In the genomic region with DNA sequence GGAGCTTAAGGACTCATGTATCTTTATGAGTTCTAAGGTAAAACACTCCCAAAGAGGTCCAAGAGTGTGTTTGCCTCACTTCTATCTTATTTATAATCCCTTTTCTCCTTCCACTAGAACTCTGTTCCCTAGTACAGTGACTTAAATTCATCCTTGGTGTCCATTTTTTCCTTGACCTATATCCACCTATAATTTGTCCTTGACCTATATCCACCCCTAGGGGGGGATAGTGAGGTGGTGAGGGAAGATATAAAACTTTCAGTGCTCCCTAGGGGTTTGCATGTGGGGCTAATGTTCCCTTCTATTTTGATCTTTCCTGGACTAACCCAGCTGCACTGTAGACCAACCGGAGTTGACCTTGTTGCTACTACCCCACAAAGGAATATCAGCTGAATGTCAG, we compare ENCODE assay signal across 9 cellular contexts.
DNase-seq lines count a peak whose midpoint lies in the region; ATAC-seq and TF ChIP-seq lines count a peak whose summit lies in the region.
"Had no signal": no experiment of that assay in that cellular context is flagged by ENCODE, and none has a peak within 500 bp of the region (broad histone marks: within the 10 kb centered on the region; RNA-seq: fewer than 3 reads in every experiment).

No MANE protein-coding gene starts in this region.

- no peak overlapping the region for H3K4ac ChIP-seq in neuronal stem cell (ENCODE audit: low read length)

- no peaks in the 10 kb centered on the region for H3K9me3 ChIP-seq in left ventricle myocardium inferior (replicated peaks)
- H3K9me3 ChIP-seq in neuronal stem cell (replicated peaks in 1 of 2; ENCODE audit: control insufficient read depth in 2 of 2, insufficient read depth in 1 of 2, low read depth in 1 of 2, low read length in 2 of 2) = no peaks in the 10 kb centered on the region

- H2AK5ac ChIP-seq in neuronal stem cell (ENCODE audit: low read depth, low read length) = no peak overlapping the region

- H3K4me3 ChIP-seq in left ventricle myocardium inferior (no peak overlapping the region), epithelial cell of proximal tubule (ENCODE audit: low read depth, low read length) (no peak overlapping the region), neuronal stem cell (ENCODE audit: low read length in 2 of 2) (no peak overlapping the region)

- H2BK5ac ChIP-seq in neuronal stem cell (ENCODE audit: low read length) = no peak overlapping the region

- no peak overlapping the region for H2BK12ac ChIP-seq in neuronal stem cell (ENCODE audit: low read length)

- H3K79me1 ChIP-seq in neuronal stem cell (ENCODE audit: low read depth, low read length) = no peaks in the 10 kb centered on the region

- no peak overlapping the region for H3K18ac ChIP-seq in neuronal stem cell (ENCODE audit: low read length)

- H2BK15ac ChIP-seq in neuronal stem cell (ENCODE audit: low read length) = no peak overlapping the region

- H3K4me1 ChIP-seq in left ventricle myocardium inferior = no peaks in the 10 kb centered on the region
- H3K4me1 ChIP-seq in neuronal stem cell (ENCODE audit: control insufficient read depth in 2 of 2, insufficient read depth in 1 of 2, low read depth in 1 of 2, low read length in 2 of 2) = no peaks in the 10 kb centered on the region

- TF ChIP-seq CTCF in left ventricle myocardium inferior (IDR thresholded peaks at IDR 0.05; ENCODE audit: borderline replicate concordance) (peak; percentile 23), epithelial cell of proximal tubule (conservative IDR thresholded peaks at IDR 0.05; ENCODE audit: low read depth, low read length) (peak; percentile 56)

- WGBS in neuronal stem cell (ENCODE audit: extremely low coverage in 2 of 2, insufficient read length in 2 of 2, insufficient replicate concordance in 1 of 2), 2 donors = no CpG with 5 or more reads among the region's 1 CpG

- no peak overlapping the region for H4K8ac ChIP-seq in neuronal stem cell (ENCODE audit: low read depth, low read length)

- no peak overlapping the region for H3K14ac ChIP-seq in neuronal stem cell (ENCODE audit: low read length)

- H4K91ac ChIP-seq in neuronal stem cell (ENCODE audit: low read depth, low read length, poor library complexity) = no peak overlapping the region

- H3K9ac ChIP-seq in neuronal stem cell (ENCODE audit: low read depth, low read length, poor library complexity) = no peak overlapping the region

- no peak overlapping the region for H3K23ac ChIP-seq in neuronal stem cell (ENCODE audit: low read depth, low read length, poor library complexity)

- intact Hi-C loops in left ventricle myocardium inferior (cut with micrococcal nuclease) = no loop called here
- intact Hi-C loops in left ventricle myocardium superior (cut with micrococcal nuclease) = no loop called here

- H2AFZ ChIP-seq in neuronal stem cell (ENCODE audit: low read length) = no peak overlapping the region

- DNase-seq in left ventricle myocardium inferior = no peak
- DNase-seq in left ventricle myocardium superior = no peak
- DNase-seq in MV-4-11 (lab: John Stamatoyannopoulos, UW) = peak; percentile 42
- no peak for DNase-seq in epithelial cell of proximal tubule (ENCODE audit: low read depth)
- no peak for DNase-seq in central memory CD4-positive, alpha-beta T cell
- no peak for DNase-seq in HT-29 (ENCODE audit: low spot score)
- no peak for DNase-seq in amygdala (lab: John Stamatoyannopoulos, UW)
- DNase-seq in neuronal stem cell (ENCODE audit: low spot score) = no peak
- DNase-seq: activated CD4-positive, alpha-beta memory T cell treated with anti-CD3 and anti-CD28 coated beads, Interleukin-2, amount 10 ng/mL, durations not matched to agents 7 days and 5 days had no signal

- H3K36me3 ChIP-seq in left ventricle myocardium inferior (no peaks in the 10 kb centered on the region), neuronal stem cell (replicated peaks in 1 of 2; ENCODE audit: control insufficient read depth in 2 of 2, insufficient read depth in 2 of 2, low read length in 2 of 2) (no peaks in the 10 kb centered on the region)

- H2BK120ac ChIP-seq in neuronal stem cell (ENCODE audit: low read depth, low read length) = no peak overlapping the region

- H3K27ac ChIP-seq in left ventricle myocardium inferior (replicated peaks) = no peak overlapping the region
- no peak overlapping the region for H3K27ac ChIP-seq in neuronal stem cell (replicated peaks; ENCODE audit: low read length)

- H3K27me3 ChIP-seq in left ventricle myocardium inferior (ENCODE audit: low read depth) (no peaks in the 10 kb centered on the region), neuronal stem cell (ENCODE audit: control insufficient read depth in 3 of 3, insufficient read depth in 3 of 3, low read depth in 1 of 3, low read length in 3 of 3) (peaks cover 0 to 4% (median 0%) of the 10 kb centered on the region in 3 experiments)

- H3K4me2 ChIP-seq in neuronal stem cell (ENCODE audit: insufficient read depth, low read length, poor library complexity, severe bottlenecking) = no peak overlapping the region

- no peak for ATAC-seq in left ventricle myocardium superior
